8 cellular contexts compared by ENCODE assay signal in the genomic region with DNA sequence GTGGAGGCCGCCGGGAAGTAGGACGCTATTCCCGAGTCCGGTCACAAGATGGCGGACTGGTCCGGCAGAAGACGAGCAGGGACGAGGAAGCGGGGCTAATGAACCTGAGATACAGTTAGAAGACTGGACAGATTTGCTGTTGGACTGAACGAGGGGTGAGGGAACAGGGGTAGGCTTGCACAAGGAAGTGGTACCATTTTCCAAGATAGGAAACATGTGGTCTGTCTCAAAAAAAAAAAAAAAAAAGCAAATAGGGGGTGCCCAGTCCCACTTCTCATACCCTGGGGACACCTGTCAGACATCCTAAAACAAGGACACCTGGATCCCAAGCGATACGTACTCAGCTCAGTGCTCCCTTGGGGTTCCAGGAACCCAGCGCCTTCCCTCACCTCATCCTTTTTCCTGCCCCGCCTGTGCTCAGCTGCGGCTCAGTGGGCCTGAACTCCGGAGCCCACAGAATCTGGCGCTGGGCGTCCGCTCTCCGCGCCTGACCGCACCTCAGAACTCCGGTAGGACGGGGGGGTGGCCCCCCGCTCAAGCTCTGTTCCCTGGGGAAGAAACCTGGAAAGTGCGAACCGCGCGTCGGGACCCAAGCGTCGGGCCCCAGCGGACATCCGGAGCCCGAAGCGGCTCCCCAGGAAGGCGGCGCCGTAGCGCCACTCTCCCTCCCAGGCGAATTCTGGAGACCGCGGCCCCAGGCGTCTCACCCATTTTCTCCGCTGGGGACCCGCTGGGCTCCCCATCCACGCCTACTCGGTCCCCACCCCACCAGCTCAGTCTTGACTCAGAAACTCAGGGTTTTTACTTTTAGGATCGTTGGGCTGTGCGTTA.
A peak's percentile ranks its signal among the peaks of the same experiment; 100 is the strongest.
DNase-seq lines count a peak whose midpoint lies in the region; ATAC-seq lines count a peak whose summit lies in the region.

A gene with protein sequence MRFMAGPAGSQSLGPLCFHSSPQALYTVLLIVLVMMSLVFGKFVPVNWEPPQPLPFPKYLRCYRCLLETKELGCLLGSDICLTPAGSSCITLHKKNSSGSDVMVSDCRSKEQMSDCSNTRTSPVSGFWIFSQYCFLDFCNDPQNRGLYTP (minus strand): TSS at position 227 of the 831 bp plus-strand sequence. CDS start 694 bp downstream, outside the sequence.

- intact Hi-C loops in dendritic cell treated with granulocyte-macrophage colony-stimulating factor and Interleukin-4, amounts not matched to agents 40 ng/mL and 50 ng/mL, for 4 days (cut with micrococcal nuclease) = loop anchor here (1.0 to 2.0 kb wide), 3 partner anchors 46 to 150 kb away; no protein-coding TSS in a partner anchor

- DNase-seq in C1 segment of cervical spinal cord (lab: John Stamatoyannopoulos, UW) (peak; percentile 6 to 77 (median 58)), HCEC 1CT (peak; percentile 89), NCI-H510A (lab: John Stamatoyannopoulos, UW) (peak; percentile 88)
- peak; percentile 59 to 62 for DNase-seq in activated CD4-positive, alpha-beta T cell treated with anti-CD3 and anti-CD28 coated beads for 4 hours
- DNase-seq in stimulated activated CD4-positive, alpha-beta T cell treated with anti-CD3 and anti-CD28 coated beads, Interleukin-15, amount 100 ng/mL, for 24 hours = peak; percentile 72

- peaks cover 9% of the 10 kb centered on the region for H3K27me3 Mint-ChIP-seq in dendritic cell treated with granulocyte-macrophage colony-stimulating factor and Interleukin-4, amounts not matched to agents 40 ng/mL and 50 ng/mL, for 4 days

- peak within 1 kb of the TSS; percentile 44 for H3K27ac ChIP-seq in layer of hippocampus (ENCODE audit: low read depth, low read length)

- no peak for ATAC-seq in HG03159 (IDR thresholded peaks at IDR 0.05; ENCODE audit: unreplicated experiment)

- H3K36me3 Mint-ChIP-seq in dendritic cell treated with granulocyte-macrophage colony-stimulating factor and Interleukin-4, amounts not matched to agents 40 ng/mL and 50 ng/mL, for 4 days (ENCODE audit: low read depth) = peaks cover 29% of the 10 kb centered on the region

- peak within 1 kb of the TSS; percentile 74 for H3K4me3 Mint-ChIP-seq in dendritic cell treated with granulocyte-macrophage colony-stimulating factor and Interleukin-4, amounts not matched to agents 40 ng/mL and 50 ng/mL, for 4 days

- no peaks in the 10 kb centered on the region for H3K9me3 Mint-ChIP-seq in dendritic cell treated with granulocyte-macrophage colony-stimulating factor and Interleukin-4, amounts not matched to agents 40 ng/mL and 50 ng/mL, for 4 days

- peak within 1 kb of the TSS; percentile 55 for H3K27ac Mint-ChIP-seq in dendritic cell treated with granulocyte-macrophage colony-stimulating factor and Interleukin-4, amounts not matched to agents 40 ng/mL and 50 ng/mL, for 4 days

- no peaks in the 10 kb centered on the region for H3K27me3 ChIP-seq in layer of hippocampus (ENCODE audit: control insufficient read depth, insufficient read depth, low read length)

- H3K4me1 Mint-ChIP-seq in dendritic cell treated with granulocyte-macrophage colony-stimulating factor and Interleukin-4, amounts not matched to agents 40 ng/mL and 50 ng/mL, for 4 days (ENCODE audit: low read depth) = peaks cover 55% of the 10 kb centered on the region
